21 cellular contexts compared by ENCODE assay signal in the genomic region with DNA sequence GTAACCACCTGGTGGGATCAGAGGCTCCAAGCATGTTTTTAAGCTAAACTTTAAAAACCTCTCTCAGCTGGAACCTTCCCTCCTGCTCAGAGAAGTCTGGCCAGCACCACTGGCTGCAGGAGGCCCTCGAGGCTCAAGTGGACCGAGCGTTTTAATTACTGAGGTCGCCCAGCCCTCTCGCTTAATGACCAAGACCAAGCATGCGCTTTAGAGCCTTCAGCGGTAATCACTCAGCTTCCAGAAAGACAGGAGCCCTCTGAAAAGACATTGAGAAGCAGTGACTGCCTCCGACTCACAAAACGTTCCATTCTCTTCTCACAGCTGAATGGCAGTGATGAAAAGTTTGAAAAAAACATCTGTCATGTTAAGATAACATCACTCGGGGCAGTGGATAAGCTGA.
DNase-seq lines count a peak whose midpoint lies in the region; ATAC-seq and TF ChIP-seq lines count a peak whose summit lies in the region.
"Had no signal": no experiment of that assay in that cellular context is flagged by ENCODE, and none has a peak within 500 bp of the region (broad histone marks: within the 10 kb centered on the region; RNA-seq: fewer than 3 reads in every experiment).

No MANE protein-coding gene starts in this region.

- DNase-seq in MCF 10A (ENCODE audit: unreplicated experiment) (no peak), breast epithelium (ENCODE audit: low spot score in 2 of 2) (no peak), esophagus muscularis mucosa (ENCODE audit: extremely low spot score) (peak; percentile 81), neuronal stem cell (ENCODE audit: low spot score) (no peak), uterus (no peak), GM13976 (ENCODE audit: low spot score) (no peak), D341Med (ENCODE audit: low spot score) (no peak)
- DNase-seq: Caco-2; CD4-positive, alpha-beta T cell; DMS153; GF-D8; HFFc6; NCI-H1105 treated with DMSO at 0.1 percent for 48 hours; NCI-H1694; NCI-H2107; NCI-H345; NCI-H526 treated with DMSO at 0.1 percent for 48 hours; SHP77; SK-N-SH had no signal

- no peak overlapping the region for H2BK12ac ChIP-seq in neuronal stem cell (ENCODE audit: low read length)

- CTCF ChIA-PET in MCF 10A (lab: Yijun Ruan, JAX): interaction anchor here (0.5 to 0.7 kb wide), 2 partner anchors 19 to 197 kb away, joined by 3 to 5 read pairs; no protein-coding TSS in a partner anchor

- WGBS in esophagus muscularis mucosa: 41% methylated on average over 10 of the region's 10 CpGs
- no CpG with 5 or more reads among the region's 10 CpGs for WGBS in neuronal stem cell (ENCODE audit: extremely low coverage in 2 of 2, insufficient read length in 2 of 2, insufficient replicate concordance in 1 of 2), 2 donors

- no peak overlapping the region for H3K4ac ChIP-seq in neuronal stem cell (ENCODE audit: low read length)

- no peak overlapping the region for H4K91ac ChIP-seq in neuronal stem cell (ENCODE audit: low read depth, low read length, poor library complexity)

- no peak overlapping the region for H3K14ac ChIP-seq in neuronal stem cell (ENCODE audit: low read length)

- H4K8ac ChIP-seq in neuronal stem cell (ENCODE audit: low read depth, low read length): no peak overlapping the region

- TF ChIP-seq CTCF in MCF 10A (IDR thresholded peaks at IDR 0.05; ENCODE audit: unreplicated experiment) (no peak), breast epithelium (IDR thresholded peaks at IDR 0.05) (no peak), esophagus muscularis mucosa (IDR thresholded peaks at IDR 0.05) (no peak), uterus (IDR thresholded peaks at IDR 0.05) (no peak), GM13976 (IDR thresholded peaks at IDR 0.05; ENCODE audit: borderline replicate concordance, control extremely low read depth, extremely low read depth, insufficient read depth, missing control alignments) (no peak)

- H3K27me3 ChIP-seq in breast epithelium (no peaks in the 10 kb centered on the region), esophagus muscularis mucosa (peaks cover 0 to 5% (median 0%) of the 10 kb centered on the region in 4 donors), neuronal stem cell (ENCODE audit: control insufficient read depth in 3 of 3, insufficient read depth in 3 of 3, low read depth in 1 of 3, low read length in 3 of 3) (no peaks in the 10 kb centered on the region), uterus (no peaks in the 10 kb centered on the region)

- H3K9me3 Mint-ChIP-seq in MCF 10A (ENCODE audit: unreplicated experiment): no peaks in the 10 kb centered on the region
- H3K9me3 Mint-ChIP-seq: CD4-positive, alpha-beta T cell had no signal

- TF ChIP-seq POLR2A in breast epithelium (IDR thresholded peaks at IDR 0.05) (no peak), esophagus muscularis mucosa (IDR thresholded peaks at IDR 0.05; ENCODE audit: low read depth) (no peak), uterus (IDR thresholded peaks at IDR 0.05) (no peak)

- no peak for ATAC-seq in HG02981 (IDR thresholded peaks at IDR 0.05; ENCODE audit: unreplicated experiment)
- ATAC-seq: K562 had no signal

- no peak overlapping the region for H3K9ac ChIP-seq in neuronal stem cell (ENCODE audit: low read depth, low read length, poor library complexity)
- H3K9ac ChIP-seq: SK-N-SH had no signal

- peaks cover 13% of the 10 kb centered on the region for H3K36me3 Mint-ChIP-seq in MCF 10A (ENCODE audit: insufficient read depth, unreplicated experiment)

- H3K9me3 ChIP-seq in breast epithelium (peaks cover 3 to 16% of the 10 kb centered on the region in 2 donors), esophagus muscularis mucosa (peaks cover 0 to 12% (median 4%) of the 10 kb centered on the region in 4 donors), neuronal stem cell (replicated peaks in 1 of 2; ENCODE audit: control insufficient read depth in 2 of 2, insufficient read depth in 1 of 2, low read depth in 1 of 2, low read length in 2 of 2) (peaks cover 0 to 6% of the 10 kb centered on the region in 2 donors), uterus (no peaks in the 10 kb centered on the region)
- H3K9me3 ChIP-seq: Caco-2, SK-N-SH had no signal

- H2BK120ac ChIP-seq in neuronal stem cell (ENCODE audit: low read depth, low read length): no peak overlapping the region

- no peaks in the 10 kb centered on the region for H3K4me1 ChIP-seq in breast epithelium
- no peaks in the 10 kb centered on the region for H3K4me1 ChIP-seq in esophagus muscularis mucosa
- H3K4me1 ChIP-seq in neuronal stem cell (ENCODE audit: control insufficient read depth in 2 of 2, insufficient read depth in 1 of 2, low read depth in 1 of 2, low read length in 2 of 2): peaks cover 0 to 2% of the 10 kb centered on the region in 2 donors
- H3K4me1 ChIP-seq in uterus: no peaks in the 10 kb centered on the region
- H3K4me1 ChIP-seq: Caco-2 had no signal

- no peak overlapping the region for H2BK15ac ChIP-seq in neuronal stem cell (ENCODE audit: low read length)

- no peaks in the 10 kb centered on the region for H3K79me1 ChIP-seq in neuronal stem cell (ENCODE audit: low read depth, low read length)

- no peak overlapping the region for H2AFZ ChIP-seq in neuronal stem cell (ENCODE audit: low read length)

- H3K4me3 Mint-ChIP-seq in MCF 10A (ENCODE audit: unreplicated experiment): no peak overlapping the region
- H3K4me3 Mint-ChIP-seq: CD4-positive, alpha-beta T cell; HFFc6 had no signal

- H3K4me1 Mint-ChIP-seq in MCF 10A (ENCODE audit: insufficient read depth, unreplicated experiment): peaks cover 50% of the 10 kb centered on the region

- intact Hi-C loops in MCF 10A (cut with micrococcal nuclease) (no loop called here), breast epithelium (cut with DNase I; ENCODE audit: low total_unique reads) (no loop called here), esophagus muscularis mucosa (cut with DNase I) (no loop called here), uterus (cut with DNase I; ENCODE audit: low total_unique reads) (no loop called here)

- POLR2A ChIA-PET in MCF 10A (lab: Yijun Ruan, JAX): interaction anchor here (0.6 to 2.7 kb wide), 6 partner anchors 8 to 646 kb away, joined by 3 to 13 read pairs (median 4); a partner anchor contains a TSS

- no peak overlapping the region for H3K4me2 ChIP-seq in neuronal stem cell (ENCODE audit: insufficient read depth, low read length, poor library complexity, severe bottlenecking)
- H3K4me2 ChIP-seq: SK-N-SH had no signal

- no peak overlapping the region for H3K18ac ChIP-seq in neuronal stem cell (ENCODE audit: low read length)

- no peak for TF ChIP-seq EP300 in esophagus muscularis mucosa (IDR thresholded peaks at IDR 0.05)

- H3K27ac Mint-ChIP-seq in MCF 10A (ENCODE audit: low read depth, unreplicated experiment): peak overlapping the region; percentile 77
- H3K27ac Mint-ChIP-seq: CD4-positive, alpha-beta T cell; HFFc6 had no signal

- in situ Hi-C loops in GM13976 (cut with MboI; ENCODE audit: low sequenced_read_pairs, unreplicated experiment): no loop called here

- no peaks in the 10 kb centered on the region for H3K36me3 ChIP-seq in breast epithelium
- no peaks in the 10 kb centered on the region for H3K36me3 ChIP-seq in esophagus muscularis mucosa
- H3K36me3 ChIP-seq in neuronal stem cell (replicated peaks in 1 of 2; ENCODE audit: control insufficient read depth in 2 of 2, insufficient read depth in 2 of 2, low read length in 2 of 2): no peaks in the 10 kb centered on the region
- no peaks in the 10 kb centered on the region for H3K36me3 ChIP-seq in uterus

- H3K4me3 ChIP-seq in breast epithelium: no peak overlapping the region
- no peak overlapping the region for H3K4me3 ChIP-seq in esophagus muscularis mucosa
- H3K4me3 ChIP-seq in neuronal stem cell (ENCODE audit: low read length in 2 of 2): no peak overlapping the region
- no peak overlapping the region for H3K4me3 ChIP-seq in uterus
- H3K4me3 ChIP-seq: K562 had no signal

- no peaks in the 10 kb centered on the region for H3K27me3 Mint-ChIP-seq in MCF 10A (ENCODE audit: insufficient read depth, unreplicated experiment)
- H3K27me3 Mint-ChIP-seq: CD4-positive, alpha-beta T cell had no signal

- H3K23ac ChIP-seq in neuronal stem cell (ENCODE audit: low read depth, low read length, poor library complexity): no peak overlapping the region

- no TSS peak for BruUV-seq in MCF 10A (replicated peaks; lab: Mats Ljungman, UMichigan)

- H2BK5ac ChIP-seq in neuronal stem cell (ENCODE audit: low read length): no peak overlapping the region

- no peak overlapping the region for H2AK5ac ChIP-seq in neuronal stem cell (ENCODE audit: low read depth, low read length)

- H3K27ac ChIP-seq in breast epithelium: no peak overlapping the region
- no peak overlapping the region for H3K27ac ChIP-seq in esophagus muscularis mucosa (replicated peaks in 1 of 4)
- peak overlapping the region; percentile 56 for H3K27ac ChIP-seq in neuronal stem cell (replicated peaks; ENCODE audit: low read length)
- H3K27ac ChIP-seq in uterus: no peak overlapping the region
